Comparison of ENCODE assay signal across 9 cellular contexts in genomic region chr17:81834831-81835267, GRCh38. TPM values are rescaled to one million over a fixed set of nuclear protein-coding genes. Genes with fewer than 3 reads are reported as not detected.
A peak's percentile ranks its signal among the peaks of the same experiment; 100 is the strongest.
DNase-seq lines count a peak whose midpoint lies in the region; ATAC-seq and TF ChIP-seq lines count a peak whose summit lies in the region.
"Had no signal": no experiment of that assay in that cellular context is flagged by ENCODE, and none has a peak within 500 bp of the region (broad histone marks: within the 10 kb centered on the region; RNA-seq: fewer than 3 reads in every experiment).

PPP1R27 (minus strand) TSS chr17:81835050; CDS start chr17:81834953, 97 bp downstream.

- DNase-seq in H7, result no peak
- no peak for DNase-seq in fibroblast of villous mesenchyme (ENCODE audit: low read depth)
- DNase-seq in sigmoid colon, result no peak
- no peak for DNase-seq in KBM-7
- DNase-seq in RKO (ENCODE audit: low spot score), result no peak
- DNase-seq: activated CD4-positive, CD25-positive, alpha-beta regulatory T cell treated with anti-CD3 and anti-CD28 coated beads, Interleukin-2, amount 50 U/mL, for 72 hours had no signal

- no peaks in the 10 kb centered on the region for H3K9me2 ChIP-seq in SU-DHL-6 (replicated peaks; ENCODE audit: insufficient read depth, low read length)

- H3K27ac ChIP-seq in SU-DHL-6 (ENCODE audit: low read depth, low read length) (no peak within 1 kb of the TSS), sigmoid colon (peak within 1 kb of the TSS in 3 of 4 donors; percentile 83 to 95 (median 93))

- H4K20me1 ChIP-seq in SU-DHL-6 (ENCODE audit: low read depth, low read length), result no peaks in the 10 kb centered on the region

- no peak for TF ChIP-seq EP300 in sigmoid colon (IDR thresholded peaks at IDR 0.05)

- TF ChIP-seq CTCF in SU-DHL-6 (IDR thresholded peaks at IDR 0.05; ENCODE audit: insufficient read depth, low read length, poor library complexity, severe bottlenecking), result no peak
- no peak for TF ChIP-seq CTCF in fibroblast of villous mesenchyme (IDR thresholded peaks at IDR 0.05; ENCODE audit: insufficient read depth, low read depth, low read length)
- no peak for TF ChIP-seq CTCF in sigmoid colon (IDR thresholded peaks at IDR 0.05)

- H3F3A ChIP-seq in SU-DHL-6 (ENCODE audit: insufficient read depth), result no peaks in the 10 kb centered on the region

- peak within 1 kb of the TSS; percentile 84 for H3K9ac ChIP-seq in SU-DHL-6 (ENCODE audit: low read length)

- no peak for ATAC-seq in GM21526 (IDR thresholded peaks at IDR 0.05; ENCODE audit: low FRiP score, unreplicated experiment)
- ATAC-seq in GM18505 (IDR thresholded peaks at IDR 0.05; ENCODE audit: unreplicated experiment), result no peak

- H3K27me3 ChIP-seq in H7 (ENCODE audit: control insufficient read depth, insufficient read depth, low read length) (no peaks in the 10 kb centered on the region), SU-DHL-6 (ENCODE audit: low read length) (no peaks in the 10 kb centered on the region), sigmoid colon (no peaks in the 10 kb centered on the region)

- TF ChIP-seq POLR2A in sigmoid colon (IDR thresholded peaks at IDR 0.05) (no peak), GM18505 (IDR thresholded peaks at IDR 0.05; ENCODE audit: borderline replicate concordance, extremely low read depth, insufficient read depth, insufficient read length) (no peak)

- H3K36me3 ChIP-seq in H7 (replicated peaks; ENCODE audit: control insufficient read depth, insufficient read depth, low read length) (no peaks in the 10 kb centered on the region), SU-DHL-6 (ENCODE audit: low read length) (no peaks in the 10 kb centered on the region), sigmoid colon (no peaks in the 10 kb centered on the region)

- no peaks in the 10 kb centered on the region for H3K79me2 ChIP-seq in SU-DHL-6 (ENCODE audit: insufficient read depth, low read length)

- H3K4me2 ChIP-seq in SU-DHL-6 (ENCODE audit: low read depth, low read length, poor library complexity, severe bottlenecking), result peak within 1 kb of the TSS; percentile 90

- intact Hi-C loops in sigmoid colon (cut with DNase I), result loop anchor here (5.0 kb wide), 1 partner anchor 37 kb away; the partner anchor contains the start of gene ARHGDIA

- peaks cover 0 to 27% (median 23%) of the 10 kb centered on the region in 4 donors for H3K4me1 ChIP-seq in sigmoid colon

- WGBS in sigmoid colon, 2 donors, result 93 to 95% methylated on average over 26 of the region's 26 CpGs

- in situ Hi-C loops in KBM-7 (cut with MboI; ENCODE audit: low pct_unique_long_range_greater_than_20kb, low sequenced_read_pairs), result no loop called here

- no peak within 1 kb of the TSS for H2AFZ ChIP-seq in SU-DHL-6 (ENCODE audit: low read depth, low read length, severe bottlenecking)

- H3K9me3 ChIP-seq in SU-DHL-6 (ENCODE audit: insufficient read depth, low read length) (no peaks in the 10 kb centered on the region), sigmoid colon (no peaks in the 10 kb centered on the region)

- H3K4me3 ChIP-seq in H7 (ENCODE audit: insufficient read depth, low read depth, low read length) (peak within 1 kb of the TSS; percentile 84), SU-DHL-6 (ENCODE audit: insufficient read depth, low read length, poor library complexity, severe bottlenecking) (peak within 1 kb of the TSS; percentile 82), fibroblast of villous mesenchyme (ENCODE audit: low read depth, low read length) (peak within 1 kb of the TSS; percentile 79), sigmoid colon (peak within 1 kb of the TSS; percentile 82 to 99 (median 92))

RNA-seq across cellular contexts. Expression of gene PPP1R27, which starts in this region (rescaled TPM):
- not detected in 2 replicates for total RNA-seq in H7 (2014; rRNA removed; shearing (Covaris generic))
- total RNA-seq in fibroblast of villous mesenchyme (not detected in 2 replicates), sigmoid colon (not detected)
- under 1 TPM in 1 of 3 donors, not detected in 2; 0.50 TPM for polyA plus RNA-seq in sigmoid colon
